ENCODE assay signal across 24 cellular contexts in genomic region chr9:135559606-135560005, GRCh38. TPM values are rescaled to one million over a fixed set of nuclear protein-coding genes. Genes with fewer than 3 reads are reported as not detected.
DNase-seq lines count a peak whose midpoint lies in the region; ATAC-seq, FAIRE-seq and TF ChIP-seq lines count a peak whose summit lies in the region.
"Had no signal": no experiment of that assay in that cellular context is flagged by ENCODE, and none has a peak within 500 bp of the region (broad histone marks: within the 10 kb centered on the region; RNA-seq: fewer than 3 reads in every experiment).

No MANE protein-coding gene starts in this region.

- H3K18ac ChIP-seq in H1 (ENCODE audit: extremely low read depth, low read length) (no peak overlapping the region), trophoblast cell (ENCODE audit: low read length) (no peak overlapping the region)

- POLR2A ChIA-PET in H1 (lab: Charles Lee; ENCODE audit: partially characterized antibody) (no interaction called here), A673 (lab: Charles Lee; ENCODE audit: low non-redundant PET) (no interaction called here)

- H2AFZ ChIP-seq in H1 (ENCODE audit: low read length) = no peak overlapping the region
- H2AFZ ChIP-seq in trophoblast cell (ENCODE audit: insufficient read depth, low read length, poor library complexity) = no peak overlapping the region
- H2AFZ ChIP-seq: PC-9 had no signal

- H2BK15ac ChIP-seq in H1 (ENCODE audit: low read length) = no peak overlapping the region

- BruUV-seq in A673 (replicated peaks; lab: Mats Ljungman, UMichigan) = no TSS peak

- TF ChIP-seq CTCF in H1 (IDR thresholded peaks at IDR 0.05; ENCODE audit: control extremely low read depth in 1 of 3, insufficient read depth in 1 of 3, low read depth in 1 of 3, low read length in 3 of 3) (no peak), psoas muscle (IDR thresholded peaks at IDR 0.05) (no peak), A673 (conservative IDR thresholded peaks at IDR 0.05; ENCODE audit: low read depth, low read length) (no peak), esophagus muscularis mucosa (IDR thresholded peaks at IDR 0.05) (no peak)

- no peak for ATAC-seq in psoas muscle
- ATAC-seq: CD8-positive, alpha-beta T cell had no signal

- CTCF ChIA-PET in H1 (lab: Charles Lee; ENCODE audit: partially characterized antibody) = interaction anchor here (1.5 kb wide), 1 partner anchor 55 kb away, joined by 3 read pairs; no protein-coding TSS in a partner anchor
- CTCF ChIA-PET in A673 (lab: Charles Lee) = no interaction called here

- H3K36me3 ChIP-seq in MG63 = no peaks in the 10 kb centered on the region
- H3K36me3 ChIP-seq in H1 (ENCODE audit: control insufficient read depth in 2 of 4, insufficient read depth in 4 of 4, low read length in 3 of 4) = no peaks in the 10 kb centered on the region
- no peaks in the 10 kb centered on the region for H3K36me3 ChIP-seq in trophoblast cell (ENCODE audit: control insufficient read depth in 1 of 2, insufficient read depth in 2 of 2, low read length in 2 of 2)
- H3K36me3 ChIP-seq in psoas muscle (ENCODE audit: insufficient read depth in 1 of 2, low read depth in 1 of 2) = no peaks in the 10 kb centered on the region
- no peaks in the 10 kb centered on the region for H3K36me3 ChIP-seq in A673 (ENCODE audit: insufficient read depth, low read length, poor library complexity, severe bottlenecking)
- H3K36me3 ChIP-seq in esophagus muscularis mucosa = no peaks in the 10 kb centered on the region
- H3K36me3 ChIP-seq: BLaER1 treated with 17β-estradiol and CSF1 and Interleukin-3, amounts not matched to agents 10 nM and 100 nM; HAP-1 had no signal

- H3K56ac ChIP-seq in H1 (replicated peaks; ENCODE audit: insufficient read length, low read depth, low read length) = no peak overlapping the region

- no peaks in the 10 kb centered on the region for H4K20me1 ChIP-seq in H1 (replicated peaks in 1 of 2; ENCODE audit: control insufficient read depth in 1 of 2, insufficient read depth in 2 of 2, low read length in 2 of 2)
- H4K20me1 ChIP-seq: BLaER1 treated with 17β-estradiol and CSF1 and Interleukin-3, amounts not matched to agents 10 nM and 100 nM had no signal

- no peak overlapping the region for H4K91ac ChIP-seq in H1 (replicated peaks; ENCODE audit: insufficient read length, low read length)
- peak overlapping the region; percentile 25 for H4K91ac ChIP-seq in trophoblast cell (ENCODE audit: low read depth, low read length)

- no peak for TF ChIP-seq EP300 in H1 (IDR thresholded peaks at IDR 0.05; ENCODE audit: borderline replicate concordance in 1 of 2, low read depth in 2 of 2, low read length in 2 of 2)
- TF ChIP-seq EP300 in esophagus muscularis mucosa (IDR thresholded peaks at IDR 0.05) = no peak

- H4K5ac ChIP-seq in H1 (ENCODE audit: insufficient read length, low read depth, low read length) = no peak overlapping the region

- H3K79me1 ChIP-seq in H1 (ENCODE audit: low read depth, low read length) (no peaks in the 10 kb centered on the region), trophoblast cell (ENCODE audit: low read length) (peaks cover 10% of the 10 kb centered on the region)

- TF ChIP-seq RAD21 in H1 (IDR thresholded peaks at IDR 0.05 in 1 of 2, conservative IDR thresholded peaks at IDR 0.05 in 1 of 2; ENCODE audit: low read depth in 2 of 2, low read length in 2 of 2) = no peak

- no peaks in the 10 kb centered on the region; the same call in 1 of the 2 replicates for H3K23me2 ChIP-seq in H1 (ENCODE audit: low read depth, low read length)

- intact Hi-C loops in psoas muscle (cut with DNase I) (no loop called here), A673 (cut with micrococcal nuclease; ENCODE audit: unreplicated experiment) (no loop called here), esophagus muscularis mucosa (cut with DNase I) (no loop called here)

- H3K4me2 ChIP-seq in H1 (ENCODE audit: insufficient read depth in 1 of 2, low read depth in 2 of 2, low read length in 2 of 2) (no peak overlapping the region), trophoblast cell (ENCODE audit: low read length) (no peak overlapping the region)
- H3K4me2 ChIP-seq: BLaER1 treated with 17β-estradiol and CSF1 and Interleukin-3, amounts not matched to agents 10 nM and 100 nM; PC-9 had no signal

- H3K9me3 ChIP-seq in MG63 = no peaks in the 10 kb centered on the region
- H3K9me3 ChIP-seq in H1 (ENCODE audit: insufficient read depth in 2 of 2, low read depth in 1 of 2, low read length in 1 of 2) = no peaks in the 10 kb centered on the region
- peaks cover 5% of the 10 kb centered on the region for H3K9me3 ChIP-seq in trophoblast cell (ENCODE audit: insufficient read depth, low read depth, low read length)
- H3K9me3 ChIP-seq in psoas muscle = no peaks in the 10 kb centered on the region
- H3K9me3 ChIP-seq in A673 (ENCODE audit: low read depth, low read length, poor library complexity, severe bottlenecking) = no peaks in the 10 kb centered on the region
- H3K9me3 ChIP-seq in esophagus muscularis mucosa = peaks cover 0 to 12% (median 0%) of the 10 kb centered on the region in 4 donors
- H3K9me3 ChIP-seq: BLaER1 treated with 17β-estradiol and CSF1 and Interleukin-3, amounts not matched to agents 10 nM and 100 nM; HAP-1 had no signal

- H2BK12ac ChIP-seq in H1 (ENCODE audit: low read depth, low read length) = 0 out of 2 replicates have a peak overlapping the region, but pooled peaks have one; percentile 7
- peak overlapping the region; percentile 30 for H2BK12ac ChIP-seq in trophoblast cell (ENCODE audit: low read length)

- no peak overlapping the region for H2BK20ac ChIP-seq in H1 (ENCODE audit: low read length)

- no peak overlapping the region for H3K27ac ChIP-seq in H1 (ENCODE audit: low read depth, low read length)
- H3K27ac ChIP-seq in trophoblast cell (ENCODE audit: low read depth, low read length) = no peak overlapping the region
- no peak overlapping the region for H3K27ac ChIP-seq in psoas muscle
- H3K27ac ChIP-seq in A673 (ENCODE audit: low read depth, low read length, poor library complexity, severe bottlenecking) = no peak overlapping the region
- no peak overlapping the region for H3K27ac ChIP-seq in esophagus muscularis mucosa (replicated peaks in 1 of 4)
- H3K27ac ChIP-seq: BLaER1 treated with 17β-estradiol and CSF1 and Interleukin-3, amounts not matched to agents 10 nM and 100 nM; HL-60; PC-9; RWPE1 had no signal

- H4K12ac ChIP-seq in trophoblast cell (ENCODE audit: low read depth, low read length) = no peak overlapping the region

- DNase-seq in ELF-1 (ENCODE audit: low read depth, low spot score) (peak; percentile 13), MG63 (peak; percentile 43), H1 (ENCODE audit: low read depth in 1 of 2, low spot score in 2 of 2) (no peak), trophoblast cell (no peak), psoas muscle (no peak), A673 (ENCODE audit: low spot score) (no peak), esophagus muscularis mucosa (ENCODE audit: extremely low spot score) (no peak)
- DNase-seq: Calu3; CD8-positive, alpha-beta T cell; EL; IMR-90; NCI-H1105 treated with DMSO at 0.1 percent for 48 hours; NCI-H1694; NCI-H2081 treated with DMSO at 0.1 percent for 48 hours; NCI-H510A; NCI-H748 treated with DMSO at 0.1 percent for 48 hours; PC-9 had no signal

- H2BK120ac ChIP-seq in H1 (replicated peaks; ENCODE audit: low read depth, low read length) (no peak overlapping the region), trophoblast cell (ENCODE audit: insufficient read depth, low read length, poor library complexity) (no peak overlapping the region)

- H3K4ac ChIP-seq in H1 (replicated peaks; ENCODE audit: insufficient read length, low read depth, low read length) (no peak overlapping the region), trophoblast cell (ENCODE audit: low read depth, low read length) (no peak overlapping the region)

- H3K14ac ChIP-seq in H1 (ENCODE audit: insufficient read length) (no peak overlapping the region), trophoblast cell (ENCODE audit: low read length) (peak overlapping the region; percentile 30)

- WGBS in H1 (ENCODE audit: extremely low coverage in 1 of 2, insufficient coverage in 1 of 2, insufficient read length in 1 of 2, insufficient replicate concordance in 2 of 2, low coverage in 1 of 2, low lambda C conversion rate in 2 of 2, missing lambda C conversion rate in 1 of 2), 2 experiments = 87% methylated on average over 11 of the region's 11 CpGs; no CpG with 5 or more reads in 1 of the 2 experiments
- WGBS in trophoblast cell (ENCODE audit: extremely low coverage, insufficient coverage, insufficient read length) = no CpG with 5 or more reads among the region's 11 CpGs
- WGBS in psoas muscle, 3 donors = 66% methylated on average over 11 of the region's 11 CpGs
- 48% methylated on average over 10 of the region's 11 CpGs for WGBS in esophagus muscularis mucosa

- H3K23ac ChIP-seq in H1 (ENCODE audit: insufficient read length) (no peak overlapping the region), trophoblast cell (ENCODE audit: low read length) (no peak overlapping the region)

- H4K8ac ChIP-seq in H1 (ENCODE audit: extremely low read depth, insufficient read depth, low read length) (no peak overlapping the region), trophoblast cell (ENCODE audit: low read depth, low read length) (no peak overlapping the region)

- no peak overlapping the region for H2AK5ac ChIP-seq in H1 (ENCODE audit: low read depth, low read length)
- no peak overlapping the region for H2AK5ac ChIP-seq in trophoblast cell (ENCODE audit: low read length)

- TF ChIP-seq POLR2A in H1 (IDR thresholded peaks at IDR 0.05; ENCODE audit: control extremely low read depth in 1 of 2, low read depth in 2 of 2, low read length in 2 of 2) = no peak
- no peak for TF ChIP-seq POLR2A in esophagus muscularis mucosa (IDR thresholded peaks at IDR 0.05; ENCODE audit: low read depth)

- no peak for FAIRE-seq in H1 (lab: Jason Lieb, UNC)
- FAIRE-seq: GM12892, GM18507, HTR-8/SVneo had no signal

- H3K79me2 ChIP-seq in H1 (ENCODE audit: control insufficient read depth in 1 of 2, insufficient read depth in 2 of 2, low read length in 2 of 2) = no peaks in the 10 kb centered on the region
- peaks cover 3% of the 10 kb centered on the region for H3K79me2 ChIP-seq in trophoblast cell (ENCODE audit: control insufficient read depth, insufficient read depth, low read length, poor library complexity)

- H3K9ac ChIP-seq in H1 (replicated peaks in 1 of 4; ENCODE audit: extremely low read depth in 1 of 4, low read depth in 3 of 4, low read length in 3 of 4) = no peak overlapping the region
- H3K9ac ChIP-seq in trophoblast cell (ENCODE audit: low read length) = peak overlapping the region; percentile 11
- H3K9ac ChIP-seq: BLaER1 treated with 17β-estradiol and CSF1 and Interleukin-3, amounts not matched to agents 10 nM and 100 nM had no signal

- H3K4me3 ChIP-seq in MG63 (no peak overlapping the region), H1 (ENCODE audit: extremely low read depth in 1 of 4, insufficient read depth in 2 of 4, low read depth in 3 of 4, low read length in 4 of 4) (no peak overlapping the region), trophoblast cell (ENCODE audit: low read depth, low read length) (no peak overlapping the region), psoas muscle (no peak overlapping the region), A673 (ENCODE audit: low read depth, low read length, poor library complexity, severe bottlenecking) (no peak overlapping the region), esophagus muscularis mucosa (no peak overlapping the region)
- H3K4me3 ChIP-seq: BLaER1 treated with 17β-estradiol and CSF1 and Interleukin-3, amounts not matched to agents 10 nM and 100 nM; HAP-1; PC-9 had no signal

- peaks cover 0 to 3% (median 0%) of the 10 kb centered on the region in 4 experiments; a peak in 2 of 7 replicates for H3K4me1 ChIP-seq in H1 (replicated peaks in 1 of 4; ENCODE audit: control insufficient read depth in 3 of 4, insufficient read depth in 4 of 4, low read length in 3 of 4)
- H3K4me1 ChIP-seq in trophoblast cell (ENCODE audit: control insufficient read depth in 1 of 2, insufficient read depth in 2 of 2, low read length in 2 of 2) = peaks cover 12 to 16% of the 10 kb centered on the region in 2 experiments
- no peaks in the 10 kb centered on the region for H3K4me1 ChIP-seq in psoas muscle
- no peaks in the 10 kb centered on the region for H3K4me1 ChIP-seq in A673 (ENCODE audit: insufficient read depth, low read length, poor library complexity, severe bottlenecking)
- no peaks in the 10 kb centered on the region for H3K4me1 ChIP-seq in esophagus muscularis mucosa
- H3K4me1 ChIP-seq: HAP-1 had no signal

- H3K27me3 ChIP-seq in MG63 (no peaks in the 10 kb centered on the region), H1 (replicated peaks in 1 of 4; ENCODE audit: control insufficient read depth in 3 of 4, extremely low read depth in 1 of 4, insufficient read depth in 3 of 4, low read length in 3 of 4) (no peaks in the 10 kb centered on the region; a peak in 1 of 7 replicates), trophoblast cell (ENCODE audit: insufficient read depth, low read length) (no peaks in the 10 kb centered on the region), psoas muscle (ENCODE audit: insufficient read depth in 3 of 3, low read length in 2 of 3) (peaks cover 0 to 34% (median 1%) of the 10 kb centered on the region in 3 donors), A673 (replicated peaks; ENCODE audit: insufficient read depth, low read depth, low read length, poor library complexity) (no peaks in the 10 kb centered on the region), esophagus muscularis mucosa (peaks cover 0 to 50% (median 0%) of the 10 kb centered on the region in 4 donors)
- H3K27me3 ChIP-seq: BLaER1 treated with 17β-estradiol and CSF1 and Interleukin-3, amounts not matched to agents 10 nM and 100 nM had no signal

- H2BK5ac ChIP-seq in H1 (ENCODE audit: low read depth, low read length) (no peak overlapping the region), trophoblast cell (ENCODE audit: low read depth, low read length, poor library complexity) (no peak overlapping the region)

RNA-seq across cellular contexts. Expression of gene PAEP, which starts 1.9 kb away (rescaled TPM):
- not detected in 2 replicates for total RNA-seq in MG63 (2014; rRNA removed; shearing (Covaris generic); ENCODE audit: low replicate concordance)
- not detected in 2 replicates for total RNA-seq in H1 (2021; fragmentation: NEBNext Ultra II Directional; extraction: Animal tissue kit (Norgen Biotek cat#: 25700))
- polyA plus RNA-seq in H1 (2011; rRNA removed) (0.19 TPM in 1 of 2 replicates, not detected in the other), psoas muscle (not detected)
- not detected for polyA plus RNA-seq in H1 (2011; cell fraction: cytosol; rRNA removed)
- not detected for polyA plus RNA-seq in H1 (2011; cell fraction: nucleus; rRNA removed)
- not detected in 4 replicates for polyA plus RNA-seq in H1 (2012, experiment 1 of 2)
- not detected for polyA plus RNA-seq in H1 (2012, experiment 2 of 2)
- polyA plus RNA-seq in H1 (2013, experiment 1 of 2) = not detected
- polyA plus RNA-seq in H1 (2013, experiment 2 of 2) = 0.13 TPM
- not detected in 2 replicates for polyA minus RNA-seq in H1 (2011; rRNA and poly(A)+ RNA removed)
- polyA minus RNA-seq in H1 (2011; cell fraction: cytosol; rRNA and poly(A)+ RNA removed) = not detected
- polyA minus RNA-seq in H1 (2011; cell fraction: nucleus; rRNA and poly(A)+ RNA removed) = not detected
- 4.9 and 5.6 TPM in 2 replicates for polyA plus RNA-seq in trophoblast cell (2013)
- total RNA-seq in psoas muscle (not detected), A673 (2021) (not detected in 2 replicates), esophagus muscularis mucosa (not detected)
- total RNA-seq: CD8-positive, alpha-beta T cell; IMR-90; PC-9 had no signal
- polyA plus RNA-seq: IMR-90 had no signal

RNA-seq across cellular contexts. Expression of gene OBP2A, which starts 13.7 kb away (rescaled TPM):
- total RNA-seq in MG63 (2014; rRNA removed; shearing (Covaris generic); ENCODE audit: low replicate concordance) = not detected in 2 replicates
- not detected in 2 replicates for total RNA-seq in H1 (2021; fragmentation: NEBNext Ultra II Directional; extraction: Animal tissue kit (Norgen Biotek cat#: 25700))
- polyA plus RNA-seq in H1 (2011; rRNA removed) = not detected in 2 replicates
- polyA plus RNA-seq in H1 (2011; cell fraction: cytosol; rRNA removed) = not detected
- not detected for polyA plus RNA-seq in H1 (2011; cell fraction: nucleus; rRNA removed)
- not detected in 4 replicates for polyA plus RNA-seq in H1 (2012, experiment 1 of 2)
- polyA plus RNA-seq in H1 (2012, experiment 2 of 2) = not detected
- not detected for polyA plus RNA-seq in H1 (2013, experiment 1 of 2)
- not detected for polyA plus RNA-seq in H1 (2013, experiment 2 of 2)
- not detected in 2 replicates for polyA minus RNA-seq in H1 (2011; rRNA and poly(A)+ RNA removed)
- polyA minus RNA-seq in H1 (2011; cell fraction: cytosol; rRNA and poly(A)+ RNA removed) = not detected
- not detected for polyA minus RNA-seq in H1 (2011; cell fraction: nucleus; rRNA and poly(A)+ RNA removed)
- polyA plus RNA-seq in trophoblast cell (2013) = 0.08 TPM in 1 of 2 replicates, not detected in the other
- total RNA-seq in psoas muscle = not detected
- not detected for polyA plus RNA-seq in psoas muscle
- total RNA-seq in A673 (2021) = not detected in 2 replicates
- not detected for total RNA-seq in esophagus muscularis mucosa
- total RNA-seq: Calu3; CD8-positive, alpha-beta T cell; IMR-90; PC-9 had no signal
- polyA plus RNA-seq: IMR-90 had no signal

RNA-seq across cellular contexts. Expression of gene LCN1, which starts 38.4 kb away (rescaled TPM):
- total RNA-seq in MG63 (2014; rRNA removed; shearing (Covaris generic); ENCODE audit: low replicate concordance) = not detected in 2 replicates
- total RNA-seq in H1 (2021; fragmentation: NEBNext Ultra II Directional; extraction: Animal tissue kit (Norgen Biotek cat#: 25700)) = not detected in 2 replicates
- polyA plus RNA-seq in H1 (2011; rRNA removed) = not detected in 2 replicates
- polyA plus RNA-seq in H1 (2011; cell fraction: cytosol; rRNA removed) = not detected
- not detected for polyA plus RNA-seq in H1 (2011; cell fraction: nucleus; rRNA removed)
- 0.24 TPM in 1 of 4 replicates, not detected in the others for polyA plus RNA-seq in H1 (2012, experiment 1 of 2)
- polyA plus RNA-seq in H1 (2012, experiment 2 of 2) = not detected
- polyA plus RNA-seq in H1 (2013, experiment 1 of 2) = 0.20 TPM
- not detected for polyA plus RNA-seq in H1 (2013, experiment 2 of 2)
- polyA minus RNA-seq in H1 (2011; rRNA and poly(A)+ RNA removed) = not detected in 2 replicates
- polyA minus RNA-seq in H1 (2011; cell fraction: cytosol; rRNA and poly(A)+ RNA removed) = not detected
- polyA minus RNA-seq in H1 (2011; cell fraction: nucleus; rRNA and poly(A)+ RNA removed) = not detected
- 0.14 and 0.15 TPM in 2 replicates for polyA plus RNA-seq in trophoblast cell (2013)
- under 1 TPM in 1 of 4 donors, not detected in 3; 0.71 TPM for total RNA-seq in psoas muscle
- not detected for polyA plus RNA-seq in psoas muscle
- total RNA-seq in A673 (2021) = not detected in 2 replicates
- total RNA-seq in esophagus muscularis mucosa = not detected
- total RNA-seq: Calu3; CD8-positive, alpha-beta T cell; IMR-90; PC-9 had no signal
- polyA plus RNA-seq: IMR-90 had no signal

RNA-seq across cellular contexts. Expression of gene MRPS2, which starts 59.1 kb away (rescaled TPM):
- 20.7 and 24.1 TPM in 2 replicates for total RNA-seq in MG63 (2014; rRNA removed; shearing (Covaris generic); ENCODE audit: low replicate concordance)
- total RNA-seq in H1 (2021; fragmentation: NEBNext Ultra II Directional; extraction: Animal tissue kit (Norgen Biotek cat#: 25700)) = 78.6 and 78.8 TPM in 2 replicates
- 476 and 530 TPM in 2 replicates for polyA plus RNA-seq in H1 (2011; rRNA removed)
- polyA plus RNA-seq in H1 (2011; cell fraction: cytosol; rRNA removed) = 259 TPM
- 320 TPM for polyA plus RNA-seq in H1 (2011; cell fraction: nucleus; rRNA removed)
- polyA plus RNA-seq in H1 (2012, experiment 1 of 2) = 55.2 to 114 TPM (median 111 TPM) in 4 replicates
- 122 TPM for polyA plus RNA-seq in H1 (2012, experiment 2 of 2)
- 112 TPM for polyA plus RNA-seq in H1 (2013, experiment 1 of 2)
- 119 TPM for polyA plus RNA-seq in H1 (2013, experiment 2 of 2)
- 161 and 164 TPM in 2 replicates for polyA minus RNA-seq in H1 (2011; rRNA and poly(A)+ RNA removed)
- polyA minus RNA-seq in H1 (2011; cell fraction: cytosol; rRNA and poly(A)+ RNA removed) = 116 TPM
- polyA minus RNA-seq in H1 (2011; cell fraction: nucleus; rRNA and poly(A)+ RNA removed) = 86.0 TPM
- polyA plus RNA-seq in trophoblast cell (2013) = 73.0 and 79.0 TPM in 2 replicates
- total RNA-seq in psoas muscle = 10 to 100 TPM; 36.8 to 47.1 (median 41.5) TPM
- polyA plus RNA-seq in psoas muscle = 10 to 100 TPM; 57.7 to 78.8 (median 65.5) TPM
- 83.2 and 88.8 TPM in 2 replicates for total RNA-seq in A673 (2021)
- 10 to 100 TPM; 19.5 to 47.3 (median 37.9) TPM for total RNA-seq in esophagus muscularis mucosa

Comparison
In these comparisons a context has a peak if more than half of its experiments do, and no peak if none do; other contexts are left out.
1. DNase-seq: peak in ELF-1 (single experiment) and MG63 (single experiment); none in H1 (0 of 2), trophoblast cell (0 of 2), psoas muscle (0 of 2), A673 (single experiment) and esophagus muscularis mucosa (single experiment).